Comparison of ENCODE assay signal across 22 cellular contexts in the genomic region with DNA sequence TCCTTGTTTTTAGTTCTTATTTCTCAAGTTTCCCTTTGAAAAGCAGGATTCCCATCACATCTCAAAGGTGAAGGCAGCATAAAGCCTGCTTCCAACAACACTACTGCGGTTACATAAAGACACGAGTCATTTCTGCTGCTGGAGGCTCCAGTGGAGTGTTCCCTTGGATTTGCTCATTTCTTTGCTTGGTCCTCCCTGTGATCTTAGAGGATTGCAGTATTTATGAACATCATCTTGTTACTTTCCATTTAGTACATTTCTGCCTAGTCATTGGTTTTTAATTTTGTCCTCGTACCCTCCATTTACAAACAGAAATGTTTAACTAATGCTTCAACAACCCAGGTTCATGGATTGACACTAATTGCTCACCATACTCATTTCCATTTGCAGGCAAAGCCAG.
A peak's percentile ranks its signal among the peaks of the same experiment; 100 is the strongest.
DNase-seq lines count a peak whose midpoint lies in the region; ATAC-seq, FAIRE-seq and TF ChIP-seq lines count a peak whose summit lies in the region.
"Had no signal": no experiment of that assay in that cellular context is flagged by ENCODE, and none has a peak within 500 bp of the region (broad histone marks: within the 10 kb centered on the region; RNA-seq: fewer than 3 reads in every experiment).

No MANE protein-coding gene starts in this region.

- H3K27me3 ChIP-seq in H1 (replicated peaks in 1 of 4; ENCODE audit: control insufficient read depth in 3 of 4, extremely low read depth in 1 of 4, insufficient read depth in 3 of 4, low read length in 3 of 4) = no peaks in the 10 kb centered on the region
- H3K27me3 ChIP-seq in neural progenitor cell = no peaks in the 10 kb centered on the region
- H3K27me3 ChIP-seq: BLaER1 treated with 17β-estradiol and CSF1 and Interleukin-3, amounts not matched to agents 10 nM and 100 nM had no signal

- H2AFZ ChIP-seq in H1 (ENCODE audit: low read length) = peak overlapping the region; percentile 42; the same call in 1 of the 2 replicates
- H2AFZ ChIP-seq in neural progenitor cell (replicated peaks) = no peak overlapping the region

- no peak overlapping the region for H3K4me3 Mint-ChIP-seq in neural progenitor cell
- H3K4me3 Mint-ChIP-seq: CD4-positive, alpha-beta memory T cell had no signal

- H2BK20ac ChIP-seq in H1 (ENCODE audit: low read length) = no peak overlapping the region

- TF ChIP-seq POLR2A in H1 (IDR thresholded peaks at IDR 0.05; ENCODE audit: control extremely low read depth in 1 of 2, low read depth in 2 of 2, low read length in 2 of 2) = no peak

- H3K79me1 ChIP-seq in H1 (ENCODE audit: low read depth, low read length) = no peaks in the 10 kb centered on the region

- H3K23ac ChIP-seq in H1 (ENCODE audit: insufficient read length) = no peak overlapping the region

- TF ChIP-seq EP300 in H1 (IDR thresholded peaks at IDR 0.05; ENCODE audit: borderline replicate concordance in 1 of 2, low read depth in 2 of 2, low read length in 2 of 2) = no peak

- no peak overlapping the region for H3K56ac ChIP-seq in H1 (replicated peaks; ENCODE audit: insufficient read length, low read depth, low read length)

- no peak overlapping the region for H4K5ac ChIP-seq in H1 (ENCODE audit: insufficient read length, low read depth, low read length)

- H3F3A ChIP-seq in neural progenitor cell (ENCODE audit: low read depth) = no peaks in the 10 kb centered on the region

- no peak overlapping the region for H3K27ac Mint-ChIP-seq in neural progenitor cell
- H3K27ac Mint-ChIP-seq: CD4-positive, alpha-beta memory T cell had no signal

- peak; percentile 19 for DNase-seq in AG20443 (ENCODE audit: low spot score)
- no peak for DNase-seq in HTR-8/SVneo (ENCODE audit: insufficient read length, low spot score)
- DNase-seq in H1 (ENCODE audit: low read depth in 1 of 2, low spot score in 2 of 2) = no peak
- no peak for DNase-seq in neural progenitor cell (ENCODE audit: low spot score)
- DNase-seq in NCI-H1048 (lab: John Stamatoyannopoulos, UW) = no peak
- no peak for DNase-seq in amygdala (lab: John Stamatoyannopoulos, UW)
- DNase-seq: Caco-2; CD4-positive, alpha-beta memory T cell; DND-41; H7; KBM-7; NCI-H1092 treated with DMSO at 0.1 percent for 48 hours; NCI-H1436 treated with DMSO at 0.1 percent for 48 hours; NCI-H1930; NCI-H2227 treated with DMSO at 0.1 percent for 48 hours; NCI-H510A treated with DMSO at 0.1 percent for 48 hours had no signal

- H3K79me2 ChIP-seq in H1 (ENCODE audit: control insufficient read depth in 1 of 2, insufficient read depth in 2 of 2, low read length in 2 of 2) (no peaks in the 10 kb centered on the region), neural progenitor cell (ENCODE audit: low read depth) (no peaks in the 10 kb centered on the region)

- H3K4me1 Mint-ChIP-seq in neural progenitor cell = peaks cover 13% of the 10 kb centered on the region
- H3K4me1 Mint-ChIP-seq: CD4-positive, alpha-beta memory T cell had no signal

- no peak overlapping the region for H4K8ac ChIP-seq in H1 (ENCODE audit: extremely low read depth, insufficient read depth, low read length)

- H4K20me1 ChIP-seq in H1 (replicated peaks in 1 of 2; ENCODE audit: control insufficient read depth in 1 of 2, insufficient read depth in 2 of 2, low read length in 2 of 2) (no peaks in the 10 kb centered on the region), neural progenitor cell (ENCODE audit: low read depth) (no peaks in the 10 kb centered on the region)
- H4K20me1 ChIP-seq: BLaER1 treated with 17β-estradiol and CSF1 and Interleukin-3, amounts not matched to agents 10 nM and 100 nM had no signal

- H3K4me3 ChIP-seq in H1 (ENCODE audit: extremely low read depth in 1 of 4, insufficient read depth in 2 of 4, low read depth in 3 of 4, low read length in 4 of 4) (no peak overlapping the region), neural progenitor cell (no peak overlapping the region)
- H3K4me3 ChIP-seq: BLaER1 treated with 17β-estradiol and CSF1 and Interleukin-3, amounts not matched to agents 10 nM and 100 nM; SJSA1 had no signal

- H3K4me1 ChIP-seq in H1 (replicated peaks in 1 of 4; ENCODE audit: control insufficient read depth in 3 of 4, insufficient read depth in 4 of 4, low read length in 3 of 4) (no peaks in the 10 kb centered on the region), neural progenitor cell (peaks cover 11% of the 10 kb centered on the region)
- H3K4me1 ChIP-seq: BLaER1 treated with 17β-estradiol and CSF1 and Interleukin-3, amounts not matched to agents 10 nM and 100 nM; Caco-2; SJSA1 had no signal

- H2BK15ac ChIP-seq in H1 (ENCODE audit: low read length) = no peak overlapping the region

- 87% methylated on average over 3 of the region's 3 CpGs; no CpG with 5 or more reads in 1 of the 2 experiments for WGBS in H1 (ENCODE audit: extremely low coverage in 1 of 2, insufficient coverage in 1 of 2, insufficient read length in 1 of 2, insufficient replicate concordance in 2 of 2, low coverage in 1 of 2, low lambda C conversion rate in 2 of 2, missing lambda C conversion rate in 1 of 2), 2 experiments

- no peak overlapping the region for H3K14ac ChIP-seq in H1 (ENCODE audit: insufficient read length)

- H3K27ac ChIP-seq in H1 (ENCODE audit: low read depth, low read length) = no peak overlapping the region
- no peak overlapping the region for H3K27ac ChIP-seq in neural progenitor cell
- H3K27ac ChIP-seq: BLaER1 treated with 17β-estradiol and CSF1 and Interleukin-3, amounts not matched to agents 10 nM and 100 nM; SJSA1 had no signal

- POLR2A ChIA-PET in H1 (lab: Charles Lee; ENCODE audit: partially characterized antibody) = no interaction called here

- no peak overlapping the region for H2BK12ac ChIP-seq in H1 (ENCODE audit: low read depth, low read length)

- H3K36me3 ChIP-seq in H1 (ENCODE audit: control insufficient read depth in 2 of 4, insufficient read depth in 4 of 4, low read length in 3 of 4) = no peaks in the 10 kb centered on the region
- no peaks in the 10 kb centered on the region for H3K36me3 ChIP-seq in neural progenitor cell
- H3K36me3 ChIP-seq: BLaER1 treated with 17β-estradiol and CSF1 and Interleukin-3, amounts not matched to agents 10 nM and 100 nM; SJSA1 had no signal

- CTCF ChIA-PET in H1 (lab: Charles Lee; ENCODE audit: partially characterized antibody) = interaction anchor here (0.6 to 1.5 kb wide), 4 partner anchors 10 to 848 kb away, joined by 3 to 4 read pairs (median 3); no protein-coding TSS in a partner anchor

- no peaks in the 10 kb centered on the region for H3K9me3 ChIP-seq in H1 (ENCODE audit: insufficient read depth in 2 of 2, low read depth in 1 of 2, low read length in 1 of 2)
- H3K9me3 ChIP-seq in neural progenitor cell (ENCODE audit: low read depth) = no peaks in the 10 kb centered on the region
- H3K9me3 ChIP-seq: BLaER1 treated with 17β-estradiol and CSF1 and Interleukin-3, amounts not matched to agents 10 nM and 100 nM; Caco-2; SJSA1 had no signal

- H3K9me3 Mint-ChIP-seq in neural progenitor cell = peaks cover 1% of the 10 kb centered on the region
- H3K9me3 Mint-ChIP-seq: CD4-positive, alpha-beta memory T cell had no signal

- H3K18ac ChIP-seq in H1 (ENCODE audit: extremely low read depth, low read length) = no peak overlapping the region

- no peak for TF ChIP-seq RAD21 in H1 (IDR thresholded peaks at IDR 0.05 in 1 of 2, conservative IDR thresholded peaks at IDR 0.05 in 1 of 2; ENCODE audit: low read depth in 2 of 2, low read length in 2 of 2)

- no peak overlapping the region for H3K4ac ChIP-seq in H1 (replicated peaks; ENCODE audit: insufficient read length, low read depth, low read length)

- H2BK5ac ChIP-seq in H1 (ENCODE audit: low read depth, low read length) = no peak overlapping the region

- H3K9ac ChIP-seq in H1 (replicated peaks in 1 of 4; ENCODE audit: extremely low read depth in 1 of 4, low read depth in 3 of 4, low read length in 3 of 4) = no peak overlapping the region
- no peak overlapping the region for H3K9ac ChIP-seq in neural progenitor cell
- H3K9ac ChIP-seq: BLaER1 treated with 17β-estradiol and CSF1 and Interleukin-3, amounts not matched to agents 10 nM and 100 nM had no signal

- H2BK120ac ChIP-seq in H1 (replicated peaks; ENCODE audit: low read depth, low read length) = no peak overlapping the region

- H3K4me2 ChIP-seq in H1 (ENCODE audit: insufficient read depth in 1 of 2, low read depth in 2 of 2, low read length in 2 of 2) = no peak overlapping the region
- peak overlapping the region; percentile 3 for H3K4me2 ChIP-seq in neural progenitor cell
- H3K4me2 ChIP-seq: BLaER1 treated with 17β-estradiol and CSF1 and Interleukin-3, amounts not matched to agents 10 nM and 100 nM had no signal

- FAIRE-seq in HTR-8/SVneo (lab: Jason Lieb, UNC) = peak; percentile 42
- no peak for FAIRE-seq in H1 (lab: Jason Lieb, UNC)
- FAIRE-seq: GM12892, GM18507 had no signal

- H4K91ac ChIP-seq in H1 (replicated peaks; ENCODE audit: insufficient read length, low read length) = no peak overlapping the region

- H3K27me3 Mint-ChIP-seq in neural progenitor cell (ENCODE audit: insufficient read depth, low read depth) = peaks cover 2% of the 10 kb centered on the region

- H3K23me2 ChIP-seq in H1 (ENCODE audit: low read depth, low read length) = no peaks in the 10 kb centered on the region

- ATAC-seq in HG02852 (IDR thresholded peaks at IDR 0.05; ENCODE audit: unreplicated experiment) = no peak
- ATAC-seq: Right ventricle myocardium inferior had no signal

- TF ChIP-seq CTCF in H1 (IDR thresholded peaks at IDR 0.05; ENCODE audit: control extremely low read depth in 1 of 3, insufficient read depth in 1 of 3, low read depth in 1 of 3, low read length in 3 of 3) (no peak), neural progenitor cell (IDR thresholded peaks at IDR 0.05) (no peak)

- H2AK5ac ChIP-seq in H1 (ENCODE audit: low read depth, low read length) = no peak overlapping the region

- H3K36me3 Mint-ChIP-seq in neural progenitor cell = no peaks in the 10 kb centered on the region
- H3K36me3 Mint-ChIP-seq: CD4-positive, alpha-beta memory T cell had no signal

TF ChIP-seq in H1, 55 proteins besides CTCF, POLR2A, EP300 and RAD21 (continues in another document):
- TF ChIP-seq CREB1 (IDR thresholded peaks at IDR 0.05) (no peak), PHF8 (conservative IDR thresholded peaks at IDR 0.05; ENCODE audit: low read depth, low read length) (no peak), RXRA (IDR thresholded peaks at IDR 0.05; ENCODE audit: insufficient read depth, low read depth, low read length) (no peak), TBP (IDR thresholded peaks at IDR 0.05; ENCODE audit: low read depth, low read length) (no peak), KDM4A (IDR thresholded peaks at IDR 0.05; ENCODE audit: low read depth, low read length, severe bottlenecking) (no peak), JUND (IDR thresholded peaks at IDR 0.05; ENCODE audit: low read length) (no peak), HDAC6 (IDR thresholded peaks at IDR 0.05; ENCODE audit: low read depth, low read length) (no peak)
